Comparison of ENCODE assay signal across 1 cellular context in genomic region chr1:170698711-170699275, GRCh38.
TF ChIP-seq lines count a peak whose summit lies in the region.

No MANE protein-coding gene starts in this region.

TF ChIP-seq in IMR-90, 13 proteins besides CTCF, POLR2A, EP300 and RAD21 (continued from another document):
- TF ChIP-seq MAZ (IDR thresholded peaks at IDR 0.05; ENCODE audit: borderline replicate concordance, low read depth, low read length) (no peak), RFX5 (IDR thresholded peaks at IDR 0.05; ENCODE audit: low read depth, low read length) (no peak), CEBPB (IDR thresholded peaks at IDR 0.05; ENCODE audit: low read depth, low read length) (no peak)
